ENCODE assay signal across 9 cellular contexts in genomic region chr1:113980120-113980519, GRCh38. TPM values are rescaled to one million over a fixed set of nuclear protein-coding genes. Genes with fewer than 3 reads are reported as not detected.
DNase-seq lines count a peak whose midpoint lies in the region; TF ChIP-seq lines count a peak whose summit lies in the region.
"Had no signal": no experiment of that assay in that cellular context is flagged by ENCODE, and none has a peak within 500 bp of the region (broad histone marks: within the 10 kb centered on the region; RNA-seq: fewer than 3 reads in every experiment).

No MANE protein-coding gene starts in this region.

- peak overlapping the region; percentile 6 for H2AFZ ChIP-seq in smooth muscle cell (ENCODE audit: low read depth)

- peak overlapping the region in 1 of 7 donors; percentile 6 for H3K27ac Mint-ChIP-seq in CD4-positive, alpha-beta memory T cell

- no peaks in the 10 kb centered on the region for H3K9me3 Mint-ChIP-seq in CD4-positive, alpha-beta memory T cell

- H3K9ac ChIP-seq in iPS-18a (ENCODE audit: low read length) (no peak overlapping the region), smooth muscle cell (ENCODE audit: low read depth) (peak overlapping the region; percentile 73)

- H3K4me3 ChIP-seq in H7 (ENCODE audit: insufficient read depth, low read depth, low read length) (peak overlapping the region; percentile 33; the same call in 1 of the 2 replicates), iPS-18a (ENCODE audit: low read length) (peak overlapping the region; percentile 37), smooth muscle cell (peak overlapping the region; percentile 53)
- no peak overlapping the region for H3K4me3 ChIP-seq in CD4-positive, alpha-beta memory T cell (ENCODE audit: low read length in 2 of 2)

- 40% methylated on average over 10 of the region's 10 CpGs for WGBS in smooth muscle cell (ENCODE audit: low lambda C conversion rate)

- peaks cover 10% of the 10 kb centered on the region for H4K20me1 ChIP-seq in smooth muscle cell (ENCODE audit: low read depth)

- DNase-seq in H7 (no peak), astrocyte of the hippocampus (ENCODE audit: low read depth, low spot score) (peak; percentile 32), smooth muscle cell (lab: John Stamatoyannopoulos, UW; ENCODE audit: unreplicated experiment) (peak; percentile 48), kidney tubule cell (ENCODE audit: low spot score) (no peak)
- no peak for DNase-seq in activated CD4-positive, CD25-positive, alpha-beta regulatory T cell (lab: John Stamatoyannopoulos, UW)
- DNase-seq in CD4-positive, alpha-beta memory T cell: no peak
- DNase-seq in activated naive CD4-positive, alpha-beta T cell (lab: John Stamatoyannopoulos, UW): no peak

- H3K4me1 Mint-ChIP-seq in CD4-positive, alpha-beta memory T cell: peaks cover 9 to 36% (median 23%) of the 10 kb centered on the region in 4 donors

- no peak for TF ChIP-seq CTCF in smooth muscle cell (IDR thresholded peaks at IDR 0.05; ENCODE audit: borderline replicate concordance, insufficient read depth, poor library complexity, severe bottlenecking)

- no peaks in the 10 kb centered on the region for H3K27me3 Mint-ChIP-seq in CD4-positive, alpha-beta memory T cell

- H3K27me3 ChIP-seq in H7 (ENCODE audit: control insufficient read depth, insufficient read depth, low read length) (no peaks in the 10 kb centered on the region), iPS-18a (ENCODE audit: control insufficient read depth, insufficient read depth, low read length) (no peaks in the 10 kb centered on the region), smooth muscle cell (ENCODE audit: low read depth) (no peaks in the 10 kb centered on the region)
- no peaks in the 10 kb centered on the region for H3K27me3 ChIP-seq in CD4-positive, alpha-beta memory T cell (ENCODE audit: insufficient read depth, low read length)

- H3K9me3 ChIP-seq in iPS-18a (ENCODE audit: control insufficient read depth, low read depth, low read length): no peaks in the 10 kb centered on the region
- no peaks in the 10 kb centered on the region for H3K9me3 ChIP-seq in smooth muscle cell (replicated peaks; ENCODE audit: low read depth)
- no peaks in the 10 kb centered on the region for H3K9me3 ChIP-seq in CD4-positive, alpha-beta memory T cell (ENCODE audit: control insufficient read depth in 1 of 2, low read length in 2 of 2)

- CTCF ChIA-PET in CD4-positive, alpha-beta memory T cell (lab: Charles Lee; ENCODE audit: partially characterized antibody): interaction anchor here (0.6 to 2.3 kb wide), 4 partner anchors 9 to 1390 kb away, joined by 3 to 16 read pairs (median 4); no protein-coding TSS in a partner anchor

- H3K4me3 Mint-ChIP-seq in CD4-positive, alpha-beta memory T cell: no peak overlapping the region

- H3K36me3 ChIP-seq in H7 (replicated peaks; ENCODE audit: control insufficient read depth, insufficient read depth, low read length) (peaks cover 9% of the 10 kb centered on the region), iPS-18a (ENCODE audit: control insufficient read depth, low read depth, low read length) (peaks cover 2% of the 10 kb centered on the region), smooth muscle cell (ENCODE audit: low read depth) (no peaks in the 10 kb centered on the region)
- H3K36me3 ChIP-seq in CD4-positive, alpha-beta memory T cell (ENCODE audit: insufficient read depth, low read length): peaks cover 3% of the 10 kb centered on the region

- H3K4me1 ChIP-seq in iPS-18a (ENCODE audit: control insufficient read depth, low read depth, low read length) (peaks cover 69% of the 10 kb centered on the region), smooth muscle cell (ENCODE audit: low read depth) (peaks cover 78% of the 10 kb centered on the region)
- H3K4me1 ChIP-seq in CD4-positive, alpha-beta memory T cell (ENCODE audit: insufficient read depth, low read length): no peaks in the 10 kb centered on the region

- peaks cover 15% of the 10 kb centered on the region for H3K79me2 ChIP-seq in smooth muscle cell (ENCODE audit: low read depth)

- POLR2A ChIA-PET in CD4-positive, alpha-beta memory T cell (lab: Charles Lee; ENCODE audit: partially characterized antibody): no interaction called here

- peaks cover 30% of the 10 kb centered on the region for H3F3A ChIP-seq in smooth muscle cell (ENCODE audit: low read depth)

- H3K36me3 Mint-ChIP-seq in CD4-positive, alpha-beta memory T cell: peaks cover 0 to 19% of the 10 kb centered on the region in 2 donors

- H3K4me2 ChIP-seq in smooth muscle cell: peak overlapping the region; percentile 88

- intact Hi-C loops in CD4-positive, alpha-beta memory T cell (cut with micrococcal nuclease): no loop called here

- H3K27ac ChIP-seq in iPS-18a (ENCODE audit: low read length) (no peak overlapping the region), smooth muscle cell (ENCODE audit: low read depth) (peak overlapping the region; percentile 93)
- no peak overlapping the region for H3K27ac ChIP-seq in CD4-positive, alpha-beta memory T cell (ENCODE audit: low read depth, low read length)

RNA-seq across cellular contexts. Expression of gene OLFML3, which starts 0.8 kb away (rescaled TPM):
- 226 and 276 TPM in 2 replicates for total RNA-seq in H7 (2014; rRNA removed; shearing (Covaris generic))
- 220 and 274 TPM in 2 replicates for total RNA-seq in smooth muscle cell
- polyA plus RNA-seq in smooth muscle cell: 256 and 308 TPM in 2 replicates
- under 1 TPM; 0.42 to 0.70 TPM for total RNA-seq in CD4-positive, alpha-beta memory T cell
- polyA plus RNA-seq in CD4-positive, alpha-beta memory T cell: not detected
- polyA plus RNA-seq: neural cell had no signal

RNA-seq across cellular contexts. Expression of gene HIPK1, which starts 51.0 kb away (rescaled TPM):
- total RNA-seq in H7 (2014; rRNA removed; shearing (Covaris generic)): 33.4 and 39.1 TPM in 2 replicates
- 34.2 TPM in 2 replicates for total RNA-seq in smooth muscle cell
- polyA plus RNA-seq in smooth muscle cell: 11.4 and 12.0 TPM in 2 replicates
- total RNA-seq in CD4-positive, alpha-beta memory T cell: 100 to 1,000 TPM; 107 to 110 TPM
- 10 to 100 TPM in 1 of 2 donors, 1 to 10 TPM in 1; 4.4 to 17.1 TPM for polyA plus RNA-seq in CD4-positive, alpha-beta memory T cell

Comparison
In these comparisons a context has a peak if more than half of its experiments do, and no peak if none do; other contexts are left out.
1. DNase-seq: peak in astrocyte of the hippocampus (single experiment) and smooth muscle cell (single experiment); none in H7 (single experiment), activated CD4-positive, CD25-positive, alpha-beta regulatory T cell (0 of 4), kidney tubule cell (single experiment), CD4-positive, alpha-beta memory T cell (0 of 5) and activated naive CD4-positive, alpha-beta T cell (0 of 4).
2. H3K4me3 ChIP-seq: peak in H7 (single experiment), iPS-18a (single experiment) and smooth muscle cell (single experiment); none in CD4-positive, alpha-beta memory T cell (0 of 2).
3. RNA of gene OLFML3, which starts 0.8 kb away (total RNA-seq): 226 to 276 TPM in H7 and 220 to 274 TPM in smooth muscle cell; 0.42 to 0.70 TPM in CD4-positive, alpha-beta memory T cell; every median in the first group is over 100 times any median in the second.